8 cellular contexts compared by ENCODE assay signal in genomic region chr3:108914774-108915641, GRCh38. TPM values are rescaled to one million over a fixed set of nuclear protein-coding genes. Genes with fewer than 3 reads are reported as not detected.
DNase-seq lines count a peak whose midpoint lies in the region; ATAC-seq, FAIRE-seq and TF ChIP-seq lines count a peak whose summit lies in the region.

No MANE protein-coding gene starts in this region.

- peak; percentile 86 for FAIRE-seq in A549 (lab: Jason Lieb, UNC)

- no peaks in the 10 kb centered on the region for H3K9me3 ChIP-seq in A549

- H3K4me2 ChIP-seq in A549, result peak overlapping the region; percentile 28; the same call in 1 of the 3 replicates

- WGBS in A549 (ENCODE audit: missing lambda C conversion rate), result 2% methylated on average over 6 of the region's 6 CpGs

- CTCF ChIA-PET in A549 (lab: Yijun Ruan, JAX), result interaction anchor here (0.6 to 4.8 kb wide), 42 partner anchors 10 to 428 kb away, joined by 3 to 46 read pairs (median 4); no protein-coding TSS in a partner anchor

- ATAC-seq in A549, result peak; percentile 90 to 96
- ATAC-seq in GM18508 (IDR thresholded peaks at IDR 0.05; ENCODE audit: insufficient read depth, unreplicated experiment), result peak; percentile 91
- ATAC-seq in HG02970 (IDR thresholded peaks at IDR 0.05; ENCODE audit: low FRiP score, unreplicated experiment), result peak; percentile 61

- POLR2A ChIA-PET in A549 (lab: Yijun Ruan, JAX), result no interaction called here

- no peak for TF ChIP-seq EP300 in A549 (IDR thresholded peaks at IDR 0.05)

- no peak overlapping the region for H3K4me3 ChIP-seq in A549

- peak; percentile 75 for TF ChIP-seq CTCF in A549 (IDR thresholded peaks at IDR 0.05)

- peak; percentile 80 to 83 for TF ChIP-seq RAD21 in A549 (conservative IDR thresholded peaks at IDR 0.05 in 1 of 2, IDR thresholded peaks at IDR 0.05 in 1 of 2)

- peak; percentile 57 to 73 for DNase-seq in A549 (ENCODE audit: low read depth in 1 of 2, low spot score in 1 of 2)
- peak; percentile 91 for DNase-seq in NCI-H146 treated with DMSO at 0.1 percent for 48 hours (lab: John Stamatoyannopoulos, UW; ENCODE audit: unreplicated experiment)
- DNase-seq in T1000 (lab: John Stamatoyannopoulos, UW), result peak; percentile 46
- DNase-seq in astrocyte of the hippocampus (ENCODE audit: low read depth, low spot score), result peak; percentile 85
- DNase-seq in iPS-NIHi7 (ENCODE audit: extremely low spot score), result peak; percentile 79
- DNase-seq in stimulated activated CD4-positive, alpha-beta T cell treated with anti-CD3 and anti-CD28 coated beads, Interleukin-1b, Interleukin-23, amount 100 ng/mL, for 24 hours (ENCODE audit: low read depth in 4 of 4, low spot score in 1 of 4), result peak; percentile 16 to 44 (median 33)

- no peak overlapping the region for H3K27ac ChIP-seq in A549

- no peak for TF ChIP-seq POLR2A in A549 (IDR thresholded peaks at IDR 0.05; ENCODE audit: low read length)

- H3K4me1 ChIP-seq in A549, result peaks cover 4% of the 10 kb centered on the region; the same call in 1 of the 3 replicates

TF ChIP-seq in A549, 52 proteins besides CTCF, POLR2A, EP300 and RAD21:
- TF ChIP-seq SMC3 (IDR thresholded peaks at IDR 0.05), result peak; percentile 81
- TF ChIP-seq HDAC2 (IDR thresholded peaks at IDR 0.05), result no peak

RNA-seq across cellular contexts. Expression of gene GUCA1C, which starts 38.7 kb away (rescaled TPM):
- polyA plus RNA-seq in A549 (2011; rRNA removed), result not detected in 2 replicates
- not detected in 2 replicates for polyA plus RNA-seq in A549 (2012; cell fraction: cytosol; rRNA removed)
- polyA plus RNA-seq in A549 (2012; cell fraction: nucleus; rRNA removed), result not detected in 2 replicates
- not detected in 3 replicates for polyA plus RNA-seq in A549 (2017; fragmentation: RNase III; extraction: RNeasy Plus Mini Kit Qiagen cat#74134 plus additional on column Dnase treatment)
- polyA minus RNA-seq in A549 (2011; rRNA and poly(A)+ RNA removed), result not detected in 2 replicates

Comparison
In these comparisons a context has a peak if more than half of its experiments do, and no peak if none do; other contexts are left out.
1. DNase-seq: peak in every context shown above with its lines; median percentile 91 in NCI-H146 treated with DMSO at 0.1 percent for 48 hours; 85 in astrocyte of the hippocampus; 79 in iPS-NIHi7; 65 in A549; 46 in T1000; 33 in stimulated activated CD4-positive, alpha-beta T cell treated with anti-CD3 and anti-CD28 coated beads, Interleukin-1b, Interleukin-23, amount 100 ng/mL, for 24 hours.